ENCODE assay signal across 8 cellular contexts in genomic region chr12:51368640-51369517, GRCh38. TPM values are rescaled to one million over a fixed set of nuclear protein-coding genes. Genes with fewer than 3 reads are reported as not detected.
DNase-seq lines count a peak whose midpoint lies in the region; ATAC-seq and TF ChIP-seq lines count a peak whose summit lies in the region.

No MANE protein-coding gene starts in this region.

- peak; percentile 78 to 95 (median 87) for DNase-seq in CD8-positive, alpha-beta T cell
- DNase-seq in activated naive CD4-positive, alpha-beta T cell treated with Interleukin-2 at 50 U/mL for 16 hours = peak; percentile 83
- DNase-seq in medulla oblongata (ENCODE audit: extremely low spot score) (peak; percentile 56), osteocyte (ENCODE audit: extremely low spot score, unreplicated experiment) (no peak)
- peak; percentile 81 to 83 for DNase-seq in stimulated activated CD8-positive, alpha-beta memory T cell treated with anti-CD3 and anti-CD28 coated beads, Interleukin-7, amount 100 ng/mL, for 4 hours (ENCODE audit: low read depth in 2 of 2)

- H3K36me3 Mint-ChIP-seq in CD8-positive, alpha-beta T cell = peaks cover 20% of the 10 kb centered on the region
- H3K36me3 Mint-ChIP-seq in osteocyte (ENCODE audit: unreplicated experiment) = no peaks in the 10 kb centered on the region

- POLR2A ChIA-PET in CD8-positive, alpha-beta T cell (lab: Charles Lee) = interaction anchor here (0.6 to 1.7 kb wide), 15 partner anchors 12 to 1817 kb away, joined by 3 to 8 read pairs (median 3); partner anchors contain the start of genes DAZAP2 and POU6F1

- no peak overlapping the region for H3K9ac ChIP-seq in SU-DHL-6 (ENCODE audit: low read length)

- no peaks in the 10 kb centered on the region for H4K20me1 ChIP-seq in SU-DHL-6 (ENCODE audit: low read depth, low read length)

- no peak for TF ChIP-seq CTCF in CD8-positive, alpha-beta T cell (IDR thresholded peaks at IDR 0.05)
- TF ChIP-seq CTCF in SU-DHL-6 (IDR thresholded peaks at IDR 0.05; ENCODE audit: insufficient read depth, low read length, poor library complexity, severe bottlenecking) (no peak), osteocyte (IDR thresholded peaks at IDR 0.05) (no peak)

- CTCF ChIA-PET in CD8-positive, alpha-beta T cell (lab: Charles Lee) = interaction anchor here (1.0 to 1.8 kb wide), 4 partner anchors 19 to 130 kb away, joined by 3 to 8 read pairs (median 6); partner anchors contain the start of gene DAZAP2

- ATAC-seq in CD8-positive, alpha-beta T cell = peak; percentile 93
- ATAC-seq in GM19397 (IDR thresholded peaks at IDR 0.05; ENCODE audit: unreplicated experiment) (peak; percentile 98), HG03460 (IDR thresholded peaks at IDR 0.05; ENCODE audit: unreplicated experiment) (peak; percentile 97)

- intact Hi-C loops in CD8-positive, alpha-beta T cell (cut with DNase I, micrococcal nuclease) = loop anchor here (1.0 to 5.0 kb wide), 8 partner anchors 20 to 607 kb away; partner anchors contain the start of genes ATF1 (in 1 of the 2), GALNT6 (in 1 of the 2) and TFCP2 (in 1 of the 2)

- peak overlapping the region; percentile 49 for H3K4me3 ChIP-seq in CD8-positive, alpha-beta T cell (ENCODE audit: low read depth, low read length)
- no peak overlapping the region for H3K4me3 ChIP-seq in SU-DHL-6 (ENCODE audit: insufficient read depth, low read length, poor library complexity, severe bottlenecking)

- H3K27me3 Mint-ChIP-seq in CD8-positive, alpha-beta T cell (ENCODE audit: low read depth) = no peaks in the 10 kb centered on the region
- no peaks in the 10 kb centered on the region for H3K27me3 Mint-ChIP-seq in osteocyte (ENCODE audit: unreplicated experiment)

- no peaks in the 10 kb centered on the region for H3K9me3 Mint-ChIP-seq in CD8-positive, alpha-beta T cell
- H3K9me3 Mint-ChIP-seq in osteocyte (ENCODE audit: unreplicated experiment) = no peaks in the 10 kb centered on the region

- peaks cover 49% of the 10 kb centered on the region for H3K4me1 Mint-ChIP-seq in CD8-positive, alpha-beta T cell (ENCODE audit: low read depth)
- peaks cover 27% of the 10 kb centered on the region for H3K4me1 Mint-ChIP-seq in osteocyte (ENCODE audit: unreplicated experiment)

- H3K79me2 ChIP-seq in SU-DHL-6 (ENCODE audit: insufficient read depth, low read length) = no peaks in the 10 kb centered on the region

- H2AFZ ChIP-seq in SU-DHL-6 (ENCODE audit: low read depth, low read length, severe bottlenecking) = no peak overlapping the region

- H3K4me2 ChIP-seq in SU-DHL-6 (ENCODE audit: low read depth, low read length, poor library complexity, severe bottlenecking) = peak overlapping the region; percentile 32

- H3K9me3 ChIP-seq in CD8-positive, alpha-beta T cell (ENCODE audit: low read length) = no peaks in the 10 kb centered on the region
- H3K9me3 ChIP-seq in SU-DHL-6 (ENCODE audit: insufficient read depth, low read length) = no peaks in the 10 kb centered on the region

- peak overlapping the region; percentile 75 for H3K27ac Mint-ChIP-seq in CD8-positive, alpha-beta T cell
- no peak overlapping the region for H3K27ac Mint-ChIP-seq in osteocyte (ENCODE audit: unreplicated experiment)

- H3K4me3 Mint-ChIP-seq in CD8-positive, alpha-beta T cell = peak overlapping the region; percentile 63
- H3K4me3 Mint-ChIP-seq in osteocyte (ENCODE audit: unreplicated experiment) = no peak overlapping the region

- no peaks in the 10 kb centered on the region for H3K36me3 ChIP-seq in CD8-positive, alpha-beta T cell (ENCODE audit: insufficient read depth, low read length)
- H3K36me3 ChIP-seq in SU-DHL-6 (ENCODE audit: low read length) = no peaks in the 10 kb centered on the region

- H3K27ac ChIP-seq in CD8-positive, alpha-beta T cell (ENCODE audit: low read depth, low read length) = peak overlapping the region; percentile 32
- no peak overlapping the region for H3K27ac ChIP-seq in SU-DHL-6 (ENCODE audit: low read depth, low read length)

- H3F3A ChIP-seq in SU-DHL-6 (ENCODE audit: insufficient read depth) = no peaks in the 10 kb centered on the region

- H3K4me1 ChIP-seq in CD8-positive, alpha-beta T cell (ENCODE audit: insufficient read depth, low read length) = peaks cover 36% of the 10 kb centered on the region

- H3K27me3 ChIP-seq in CD8-positive, alpha-beta T cell (ENCODE audit: insufficient read depth, low read length) = no peaks in the 10 kb centered on the region
- H3K27me3 ChIP-seq in SU-DHL-6 (ENCODE audit: low read length) = no peaks in the 10 kb centered on the region

- no peaks in the 10 kb centered on the region for H3K9me2 ChIP-seq in SU-DHL-6 (replicated peaks; ENCODE audit: insufficient read depth, low read length)

RNA-seq across cellular contexts. Expression of gene GALNT6, which starts 22.3 kb away (rescaled TPM):
- total RNA-seq in CD8-positive, alpha-beta T cell = 10 to 100 TPM; 10.8 to 13.4 TPM
- total RNA-seq in osteocyte = 0.71 and 0.94 TPM in 2 replicates

RNA-seq across cellular contexts. Expression of gene CELA1, which starts 22.4 kb away (rescaled TPM):
- total RNA-seq in CD8-positive, alpha-beta T cell = under 1 TPM in 1 of 2 experiments, not detected in 1; 0.79 TPM
- total RNA-seq in osteocyte = not detected in 2 replicates

RNA-seq across cellular contexts. Expression of gene BIN2, which starts 44.9 kb away (rescaled TPM):
- 100 to 1,000 TPM; 115 to 125 TPM for total RNA-seq in CD8-positive, alpha-beta T cell
- not detected in 2 replicates for total RNA-seq in osteocyte

RNA-seq across cellular contexts. Expression of gene SLC4A8, which starts 55.8 kb away (rescaled TPM):
- total RNA-seq in CD8-positive, alpha-beta T cell = 1 to 10 TPM; 1.5 to 2.4 TPM
- 3.6 and 4.2 TPM in 2 replicates for total RNA-seq in osteocyte

Comparison
In these comparisons a context has a peak if more than half of its experiments do, and no peak if none do; other contexts are left out.
1. RNA of gene BIN2, which starts 44.9 kb away (total RNA-seq): 115 to 125 TPM in CD8-positive, alpha-beta T cell; not detected in osteocyte; every median in the first group is over 100 times any median in the second.
2. Peak in every context shown above with its lines, with median percentiles within 50 percentile points of each other: ATAC-seq.